In the genomic region with DNA sequence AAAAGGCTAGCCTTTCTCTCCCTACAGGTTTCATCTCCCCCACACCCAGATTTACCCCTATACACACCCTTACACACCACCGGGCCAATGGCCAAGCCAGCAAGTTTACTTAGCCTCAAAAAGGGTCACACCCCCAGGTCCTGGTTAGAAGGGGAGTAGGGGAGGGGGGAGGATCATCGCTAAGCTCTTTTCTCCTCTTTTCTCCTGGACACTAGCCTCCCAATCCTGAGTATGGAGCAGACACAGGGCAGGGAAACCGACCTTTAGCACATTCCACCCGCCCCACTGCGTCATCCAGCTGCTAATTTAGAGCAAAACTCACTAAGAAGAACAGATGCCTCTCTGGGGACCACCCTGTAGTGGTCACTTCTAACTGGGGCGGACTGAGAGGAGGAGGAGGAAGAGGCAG, we compare ENCODE assay signal across 1 cellular context.
TF ChIP-seq lines count a peak whose summit lies in the region.

No MANE protein-coding gene starts in this region.

TF ChIP-seq in HepG2, 621 proteins besides CTCF, POLR2A, EP300 and RAD21 (continued from another document and continues in another):
- TF ChIP-seq ZHX1 (CRISPR knock-in tag; IDR thresholded peaks at IDR 0.05; ENCODE audit: low read depth) (no peak), ZNF766 (CRISPR knock-in tag; IDR thresholded peaks at IDR 0.05; ENCODE audit: borderline replicate concordance) (no peak), HNF4A (CRISPR knock-in tag; IDR thresholded peaks at IDR 0.05) (peak; percentile 53; the same call in 1 of the 2 replicates), ZNF12 (CRISPR knock-in tag; IDR thresholded peaks at IDR 0.05) (no peak), BCL6 (CRISPR knock-in tag; IDR thresholded peaks at IDR 0.05) (no peak), GLMP (CRISPR knock-in tag; IDR thresholded peaks at IDR 0.05; ENCODE audit: borderline replicate concordance) (no peak), RFXAP (CRISPR knock-in tag; IDR thresholded peaks at IDR 0.05; ENCODE audit: borderline replicate concordance) (no peak; the same call in 1 of the 2 replicates), HIVEP1 (CRISPR knock-in tag; IDR thresholded peaks at IDR 0.05) (0 out of 2 replicates have a peak, but pooled peaks have one; percentile 21), ZNF20 (CRISPR knock-in tag; IDR thresholded peaks at IDR 0.05) (no peak), MAZ (IDR thresholded peaks at IDR 0.05; ENCODE audit: borderline replicate concordance, low read depth, low read length) (no peak), MAZ (CRISPR knock-in tag; IDR thresholded peaks at IDR 0.05; ENCODE audit: low read depth) (no peak), PBX3 (CRISPR knock-in tag; IDR thresholded peaks at IDR 0.05; ENCODE audit: borderline replicate concordance) (no peak), NR3C1 (CRISPR knock-in tag; IDR thresholded peaks at IDR 0.05) (no peak), GLI4 (CRISPR knock-in tag; IDR thresholded peaks at IDR 0.05; ENCODE audit: borderline replicate concordance) (no peak), ZNF430 (CRISPR knock-in tag; IDR thresholded peaks at IDR 0.05) (no peak), ZSCAN5A (CRISPR knock-in tag; IDR thresholded peaks at IDR 0.05; ENCODE audit: borderline replicate concordance) (no peak), ZNF574 (CRISPR knock-in tag; IDR thresholded peaks at IDR 0.05) (peak; percentile 26; the same call in 1 of the 2 replicates), ZBED4 (CRISPR knock-in tag; IDR thresholded peaks at IDR 0.05; ENCODE audit: borderline replicate concordance) (no peak), SP5 (CRISPR knock-in tag; IDR thresholded peaks at IDR 0.05; ENCODE audit: borderline replicate concordance, low read depth) (0 out of 2 replicates have a peak, but pooled peaks have one; percentile 30), ZUFSP (CRISPR knock-in tag; IDR thresholded peaks at IDR 0.05; ENCODE audit: borderline replicate concordance) (no peak), ERF (CRISPR knock-in tag; IDR thresholded peaks at IDR 0.05) (no peak), NAIF1 (CRISPR knock-in tag; IDR thresholded peaks at IDR 0.05; ENCODE audit: borderline replicate concordance) (no peak), ZNF709 (CRISPR knock-in tag; IDR thresholded peaks at IDR 0.05) (peak; percentile 44; the same call in 1 of the 2 replicates), ETV5 (CRISPR knock-in tag; IDR thresholded peaks at IDR 0.05; ENCODE audit: borderline replicate concordance) (peak; percentile 7; the same call in 1 of the 2 replicates), HES4 (CRISPR knock-in tag; IDR thresholded peaks at IDR 0.05; ENCODE audit: borderline replicate concordance) (no peak), MAFG (CRISPR knock-in tag; IDR thresholded peaks at IDR 0.05) (no peak), MATR3 (CRISPR knock-in tag; IDR thresholded peaks at IDR 0.05) (no peak)
- TF ChIP-seq, protein P1, sequence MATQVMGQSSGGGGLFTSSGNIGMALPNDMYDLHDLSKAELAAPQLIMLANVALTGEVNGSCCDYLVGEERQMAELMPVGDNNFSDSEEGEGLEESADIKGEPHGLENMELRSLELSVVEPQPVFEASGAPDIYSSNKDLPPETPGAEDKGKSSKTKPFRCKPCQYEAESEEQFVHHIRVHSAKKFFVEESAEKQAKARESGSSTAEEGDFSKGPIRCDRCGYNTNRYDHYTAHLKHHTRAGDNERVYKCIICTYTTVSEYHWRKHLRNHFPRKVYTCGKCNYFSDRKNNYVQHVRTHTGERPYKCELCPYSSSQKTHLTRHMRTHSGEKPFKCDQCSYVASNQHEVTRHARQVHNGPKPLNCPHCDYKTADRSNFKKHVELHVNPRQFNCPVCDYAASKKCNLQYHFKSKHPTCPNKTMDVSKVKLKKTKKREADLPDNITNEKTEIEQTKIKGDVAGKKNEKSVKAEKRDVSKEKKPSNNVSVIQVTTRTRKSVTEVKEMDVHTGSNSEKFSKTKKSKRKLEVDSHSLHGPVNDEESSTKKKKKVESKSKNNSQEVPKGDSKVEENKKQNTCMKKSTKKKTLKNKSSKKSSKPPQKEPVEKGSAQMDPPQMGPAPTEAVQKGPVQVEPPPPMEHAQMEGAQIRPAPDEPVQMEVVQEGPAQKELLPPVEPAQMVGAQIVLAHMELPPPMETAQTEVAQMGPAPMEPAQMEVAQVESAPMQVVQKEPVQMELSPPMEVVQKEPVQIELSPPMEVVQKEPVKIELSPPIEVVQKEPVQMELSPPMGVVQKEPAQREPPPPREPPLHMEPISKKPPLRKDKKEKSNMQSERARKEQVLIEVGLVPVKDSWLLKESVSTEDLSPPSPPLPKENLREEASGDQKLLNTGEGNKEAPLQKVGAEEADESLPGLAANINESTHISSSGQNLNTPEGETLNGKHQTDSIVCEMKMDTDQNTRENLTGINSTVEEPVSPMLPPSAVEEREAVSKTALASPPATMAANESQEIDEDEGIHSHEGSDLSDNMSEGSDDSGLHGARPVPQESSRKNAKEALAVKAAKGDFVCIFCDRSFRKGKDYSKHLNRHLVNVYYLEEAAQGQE (IDR thresholded peaks at IDR 0.05; ENCODE audit: borderline replicate concordance in 1 of 2, low read depth in 1 of 2, low read length in 2 of 2) = no peak
- TF ChIP-seq, protein P2, sequence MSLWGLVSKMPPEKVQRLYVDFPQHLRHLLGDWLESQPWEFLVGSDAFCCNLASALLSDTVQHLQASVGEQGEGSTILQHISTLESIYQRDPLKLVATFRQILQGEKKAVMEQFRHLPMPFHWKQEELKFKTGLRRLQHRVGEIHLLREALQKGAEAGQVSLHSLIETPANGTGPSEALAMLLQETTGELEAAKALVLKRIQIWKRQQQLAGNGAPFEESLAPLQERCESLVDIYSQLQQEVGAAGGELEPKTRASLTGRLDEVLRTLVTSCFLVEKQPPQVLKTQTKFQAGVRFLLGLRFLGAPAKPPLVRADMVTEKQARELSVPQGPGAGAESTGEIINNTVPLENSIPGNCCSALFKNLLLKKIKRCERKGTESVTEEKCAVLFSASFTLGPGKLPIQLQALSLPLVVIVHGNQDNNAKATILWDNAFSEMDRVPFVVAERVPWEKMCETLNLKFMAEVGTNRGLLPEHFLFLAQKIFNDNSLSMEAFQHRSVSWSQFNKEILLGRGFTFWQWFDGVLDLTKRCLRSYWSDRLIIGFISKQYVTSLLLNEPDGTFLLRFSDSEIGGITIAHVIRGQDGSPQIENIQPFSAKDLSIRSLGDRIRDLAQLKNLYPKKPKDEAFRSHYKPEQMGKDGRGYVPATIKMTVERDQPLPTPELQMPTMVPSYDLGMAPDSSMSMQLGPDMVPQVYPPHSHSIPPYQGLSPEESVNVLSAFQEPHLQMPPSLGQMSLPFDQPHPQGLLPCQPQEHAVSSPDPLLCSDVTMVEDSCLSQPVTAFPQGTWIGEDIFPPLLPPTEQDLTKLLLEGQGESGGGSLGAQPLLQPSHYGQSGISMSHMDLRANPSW (CRISPR knock-in tag; IDR thresholded peaks at IDR 0.05; ENCODE audit: borderline replicate concordance) = no peak
